10 cellular contexts compared by ENCODE assay signal in genomic region chr13:74015137-74015536, GRCh38.
DNase-seq lines count a peak whose midpoint lies in the region; ATAC-seq and TF ChIP-seq lines count a peak whose summit lies in the region.
"Had no signal": no experiment of that assay in that cellular context is flagged by ENCODE, and none has a peak within 500 bp of the region (broad histone marks: within the 10 kb centered on the region; RNA-seq: fewer than 3 reads in every experiment).

No MANE protein-coding gene starts in this region.

- H2AFZ ChIP-seq in IMR-90 (replicated peaks; ENCODE audit: low read length, poor library complexity): no peak overlapping the region

- no peaks in the 10 kb centered on the region for H3K9me3 ChIP-seq in left ventricle myocardium inferior (replicated peaks)
- no peaks in the 10 kb centered on the region for H3K9me3 ChIP-seq in heart right ventricle
- no peaks in the 10 kb centered on the region for H3K9me3 ChIP-seq in IMR-90 (ENCODE audit: control insufficient read depth, insufficient read depth, low read length)
- H3K9me3 ChIP-seq in thoracic aorta: no peaks in the 10 kb centered on the region
- H3K9me3 ChIP-seq: Peyer's patch had no signal

- 96 to 98% methylated on average over 4 of the region's 4 CpGs for WGBS in heart right ventricle, 2 donors
- WGBS in IMR-90 (ENCODE audit: extremely low coverage in 2 of 2, insufficient read length in 1 of 2), 2 experiments: no CpG with 5 or more reads among the region's 4 CpGs

- BruUV-seq in IMR-90 (replicated peaks; lab: Mats Ljungman, UMichigan): no TSS peak

- H4K8ac ChIP-seq in IMR-90 (ENCODE audit: low read depth in 2 of 2, low read length in 2 of 2): no peak overlapping the region

- in situ Hi-C loops in IMR-90 (cut with MboI; ENCODE audit: low sequenced_read_pairs): no loop called here
- in situ Hi-C loops in KBM-7 (cut with MboI; ENCODE audit: low pct_unique_long_range_greater_than_20kb, low sequenced_read_pairs): no loop called here

- TF ChIP-seq CTCF in left ventricle myocardium inferior (IDR thresholded peaks at IDR 0.05; ENCODE audit: borderline replicate concordance): peak; percentile 25
- peak in 2 of 9 donors; percentile 11 to 27 for TF ChIP-seq CTCF in heart right ventricle (IDR thresholded peaks at IDR 0.05)
- TF ChIP-seq CTCF in IMR-90 (conservative IDR thresholded peaks at IDR 0.05; ENCODE audit: low read depth, low read length): peak; percentile 24
- TF ChIP-seq CTCF in thoracic aorta (IDR thresholded peaks at IDR 0.05): peak; percentile 20

- H3K36me3 ChIP-seq in left ventricle myocardium inferior (no peaks in the 10 kb centered on the region), heart right ventricle (no peaks in the 10 kb centered on the region), IMR-90 (ENCODE audit: control insufficient read depth, insufficient read depth, low read length) (no peaks in the 10 kb centered on the region), thoracic aorta (no peaks in the 10 kb centered on the region)
- H3K36me3 ChIP-seq: Peyer's patch had no signal

- H3K9me1 ChIP-seq in IMR-90 (ENCODE audit: insufficient read depth, low read length): 0 out of 2 replicates have a peak, but pooled peaks cover 2% of the 10 kb centered on the region

- no peak overlapping the region for H2AK9ac ChIP-seq in IMR-90 (replicated peaks; ENCODE audit: low read depth, low read length, poor library complexity)

- no peak overlapping the region for H3K56ac ChIP-seq in IMR-90 (ENCODE audit: extremely low read depth, insufficient read depth, low read length)

- H2BK20ac ChIP-seq in IMR-90 (ENCODE audit: low read depth, low read length): no peak overlapping the region

- H3K4me2 ChIP-seq in IMR-90 (ENCODE audit: low read depth, low read length): no peak overlapping the region

- H3K14ac ChIP-seq in IMR-90 (replicated peaks; ENCODE audit: low read depth, low read length): no peak overlapping the region

- dilution Hi-C loops in IMR-90 (cut with HindIII; ENCODE audit: low sequenced_read_pairs, unreplicated experiment): no loop called here

- H2AK5ac ChIP-seq in IMR-90 (ENCODE audit: low read depth, low read length): no peak overlapping the region

- intact Hi-C loops in left ventricle myocardium inferior (cut with micrococcal nuclease): no loop called here
- intact Hi-C loops in heart right ventricle (cut with DNase I): no loop called here
- intact Hi-C loops in IMR-90 (cut with micrococcal nuclease): no loop called here

- H2BK120ac ChIP-seq in IMR-90 (ENCODE audit: low read depth, low read length): no peak overlapping the region

- POLR2A ChIA-PET in IMR-90 (lab: Charles Lee; ENCODE audit: unreplicated experiment): no interaction called here

- no peak overlapping the region for H4K91ac ChIP-seq in IMR-90 (ENCODE audit: insufficient read depth, low read depth, low read length)

- no peak overlapping the region for H2BK15ac ChIP-seq in IMR-90 (ENCODE audit: low read depth, low read length)

- no peak overlapping the region for H3K23ac ChIP-seq in IMR-90 (ENCODE audit: low read depth, low read length)

- H4K5ac ChIP-seq in IMR-90 (ENCODE audit: low read depth, low read length): no peak overlapping the region

- H3K27ac ChIP-seq in left ventricle myocardium inferior (replicated peaks) (no peak overlapping the region), heart right ventricle (no peak overlapping the region), IMR-90 (ENCODE audit: insufficient read depth, low read length) (no peak overlapping the region), thoracic aorta (no peak overlapping the region)
- H3K27ac ChIP-seq: Peyer's patch had no signal

- H2BK5ac ChIP-seq in IMR-90 (ENCODE audit: low read depth, low read length, poor library complexity, severe bottlenecking): no peak overlapping the region

- H4K20me1 ChIP-seq in IMR-90 (ENCODE audit: insufficient read depth, low read length): peaks cover 4% of the 10 kb centered on the region; the same call in 1 of the 2 replicates

- no peak overlapping the region for H3K4me3 ChIP-seq in left ventricle myocardium inferior
- no peak overlapping the region for H3K4me3 ChIP-seq in heart right ventricle
- no peak overlapping the region for H3K4me3 ChIP-seq in IMR-90 (ENCODE audit: insufficient read depth, low read depth, low read length)
- no peak overlapping the region for H3K4me3 ChIP-seq in thoracic aorta
- H3K4me3 ChIP-seq: Peyer's patch had no signal

- no peak overlapping the region for H3K9ac ChIP-seq in IMR-90 (ENCODE audit: low read depth, low read length)

- CTCF ChIA-PET in IMR-90 (lab: Yijun Ruan, JAX): no interaction called here

- TF ChIP-seq RAD21 in IMR-90 (IDR thresholded peaks at IDR 0.05; ENCODE audit: low read length): peak; percentile 35; the same call in 1 of the 2 replicates

- ATAC-seq in heart right ventricle: no peak
- peak; percentile 49; the same call in 1 of the 2 replicates for ATAC-seq in IMR-90 (ENCODE audit: low read depth)
- ATAC-seq in thoracic aorta (ENCODE audit: insufficient number of reproducible peaks, low FRiP score, low read depth): no peak

- peaks cover 36% of the 10 kb centered on the region for H3K4me1 ChIP-seq in left ventricle myocardium inferior
- peaks cover 0 to 57% (median 14%) of the 10 kb centered on the region in 9 donors for H3K4me1 ChIP-seq in heart right ventricle
- no peaks in the 10 kb centered on the region for H3K4me1 ChIP-seq in IMR-90 (ENCODE audit: control insufficient read depth, insufficient read depth, low read length)
- peaks cover 3 to 12% of the 10 kb centered on the region in 2 donors for H3K4me1 ChIP-seq in thoracic aorta (ENCODE audit: control insufficient read depth in 1 of 2, low read depth in 2 of 2)
- H3K4me1 ChIP-seq: Peyer's patch had no signal

- no peak overlapping the region for H3K18ac ChIP-seq in IMR-90 (ENCODE audit: low read depth, low read length)

- no peak for TF ChIP-seq POLR2A in IMR-90 (IDR thresholded peaks at IDR 0.05; ENCODE audit: low read depth, low read length)

- DNase-seq in left ventricle myocardium inferior (no peak), heart right ventricle (no peak), IMR-90 (peak; percentile 39), dermis blood vessel endothelial cell (peak; percentile 25), thoracic aorta (ENCODE audit: low spot score) (no peak), KBM-7 (no peak), GM03348 (ENCODE audit: low spot score) (no peak)
- DNase-seq in activated naive CD4-positive, alpha-beta T cell (lab: John Stamatoyannopoulos, UW): no peak
- DNase-seq: NCI-H1092 treated with DMSO at 0.1 percent for 48 hours, Peyer's patch had no signal

- H3K27me3 ChIP-seq in left ventricle myocardium inferior (ENCODE audit: low read depth) (no peaks in the 10 kb centered on the region), heart right ventricle (no peaks in the 10 kb centered on the region), IMR-90 (ENCODE audit: control insufficient read depth, insufficient read depth, low read length) (no peaks in the 10 kb centered on the region), thoracic aorta (replicated peaks; ENCODE audit: insufficient read depth) (no peaks in the 10 kb centered on the region)
- H3K27me3 ChIP-seq: Peyer's patch had no signal

- H3K4ac ChIP-seq in IMR-90 (ENCODE audit: low read depth, low read length): no peak overlapping the region

- peaks cover 35 to 40% of the 10 kb centered on the region in 2 experiments for H3K79me1 ChIP-seq in IMR-90 (ENCODE audit: low read depth in 1 of 2, low read length in 2 of 2)

TF ChIP-seq in IMR-90, 13 proteins besides CTCF, POLR2A, EP300 and RAD21:
- TF ChIP-seq SMC3 (IDR thresholded peaks at IDR 0.05; ENCODE audit: low read depth, low read length): peak; percentile 17; the same call in 1 of the 2 replicates
- TF ChIP-seq CHD1 (IDR thresholded peaks at IDR 0.05; ENCODE audit: low read depth, low read length): no peak
TF ChIP-seq in IMR-90: peak in this region for 1.

Comparison
In these comparisons a context has a peak if more than half of its experiments do, and no peak if none do; other contexts are left out.
1. DNase-seq: peak in IMR-90 (single experiment) and dermis blood vessel endothelial cell (single experiment); none in left ventricle myocardium inferior (single experiment), heart right ventricle (0 of 2), thoracic aorta (single experiment), KBM-7 (single experiment), GM03348 (single experiment) and activated naive CD4-positive, alpha-beta T cell (0 of 4).